In the genomic region with DNA sequence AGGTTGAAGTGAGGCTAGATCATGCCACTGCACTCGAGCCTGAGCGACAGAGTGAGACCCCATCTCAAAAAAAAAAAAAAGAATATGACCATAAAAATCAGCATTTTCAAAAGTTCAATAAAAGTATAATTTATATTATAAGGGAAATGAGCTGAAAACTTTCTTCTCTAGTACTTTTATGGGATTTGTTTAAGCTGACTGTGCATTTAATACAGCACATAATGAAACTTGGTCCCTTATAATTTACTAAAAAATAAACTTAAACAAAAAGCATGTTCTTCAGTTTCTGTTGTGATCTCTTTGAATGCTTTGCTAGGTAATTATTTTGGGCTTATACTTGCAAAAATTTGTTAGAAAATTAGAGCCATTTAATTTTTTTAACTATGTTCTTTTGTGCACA, we compare ENCODE assay signal across 7 cellular contexts.
"Had no signal": no experiment of that assay in that cellular context is flagged by ENCODE, and none has a peak within 500 bp of the region (broad histone marks: within the 10 kb centered on the region; RNA-seq: fewer than 3 reads in every experiment).

No MANE protein-coding gene starts in this region.

- H2AFZ ChIP-seq: GM23248 had no signal

- FAIRE-seq: H54 had no signal

- DNase-seq: GM23248, GOT3, H9, HCEC 1CT, KG1 had no signal

- H3K9ac ChIP-seq: GM23248 had no signal

- H3K4me3 ChIP-seq: GM23248 had no signal

- H3K27ac ChIP-seq: GM23248, HL-60 had no signal
